ENCODE assay signal across 8 cellular contexts in the genomic region with DNA sequence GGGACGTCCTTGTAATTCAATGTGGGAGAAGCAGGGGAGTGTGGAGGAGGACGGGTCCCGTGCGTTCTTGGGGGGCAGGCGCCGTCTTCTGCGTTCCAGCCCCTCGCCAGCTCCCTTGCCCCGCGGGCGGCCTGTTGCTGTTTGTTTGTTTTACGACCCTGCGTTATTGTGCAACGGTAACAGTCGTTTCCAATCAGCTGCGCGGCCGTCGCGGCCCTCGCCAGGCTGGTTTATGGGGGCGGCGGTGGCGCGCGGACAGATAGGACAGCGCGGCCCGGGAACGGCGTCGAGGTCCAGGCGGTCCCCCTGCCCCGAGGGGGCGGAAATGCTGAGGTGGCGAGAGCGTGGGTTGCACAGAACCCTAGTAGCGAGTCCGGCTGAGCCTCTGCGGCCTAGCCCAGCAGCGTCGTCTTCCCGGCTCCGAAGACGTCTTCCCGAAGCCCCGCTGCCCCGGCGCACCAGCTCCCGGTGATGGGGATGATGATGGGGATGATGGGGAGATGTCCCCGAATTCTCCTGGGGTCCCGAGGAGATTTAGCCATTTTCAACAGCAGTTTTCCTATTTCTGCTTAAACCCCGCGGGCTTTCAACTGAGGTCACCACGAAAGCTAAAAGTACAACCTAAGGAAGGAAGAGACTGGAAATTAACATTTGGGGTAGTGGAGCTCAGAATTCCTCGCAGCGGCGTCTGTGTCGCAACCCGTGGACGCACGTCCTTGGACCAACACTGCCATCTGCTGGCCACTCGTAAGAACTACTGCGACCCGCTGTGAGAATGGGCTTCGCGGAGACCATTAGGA. TPM values are rescaled to one million over a fixed set of nuclear protein-coding genes. Genes with fewer than 3 reads are reported as not detected.
DNase-seq lines count a peak whose midpoint lies in the region; ATAC-seq, FAIRE-seq and TF ChIP-seq lines count a peak whose summit lies in the region.

No MANE protein-coding gene starts in this region.

- H3K56ac ChIP-seq in IMR-90 (ENCODE audit: extremely low read depth, insufficient read depth, low read length) = peak overlapping the region; percentile 53

- peak overlapping the region; percentile 61 for H4K91ac ChIP-seq in IMR-90 (ENCODE audit: insufficient read depth, low read depth, low read length)

- H3K14ac ChIP-seq in IMR-90 (replicated peaks; ENCODE audit: low read depth, low read length) = peak overlapping the region; percentile 70

- peak overlapping the region; percentile 76; the same call in 1 of the 2 replicates for H2AK5ac ChIP-seq in IMR-90 (ENCODE audit: low read depth, low read length)

- dilution Hi-C loops in IMR-90 (cut with HindIII; ENCODE audit: low sequenced_read_pairs, unreplicated experiment) = no loop called here

- peak overlapping the region; percentile 46 for H3K18ac ChIP-seq in IMR-90 (ENCODE audit: low read depth, low read length)

- H3K27ac ChIP-seq in IMR-90 (ENCODE audit: insufficient read depth, low read length) (peak overlapping the region; percentile 93), RWPE2 (ENCODE audit: poor library complexity, severe bottlenecking) (no peak overlapping the region), substantia nigra (ENCODE audit: low read depth, low read length, poor library complexity, severe bottlenecking) (no peak overlapping the region)

- H2AFZ ChIP-seq in IMR-90 (replicated peaks; ENCODE audit: low read length, poor library complexity) (peak overlapping the region; percentile 89), neuron (ENCODE audit: low read depth, low read length) (peak overlapping the region; percentile 93)

- peak overlapping the region; percentile 29 to 70; a peak in 2 of 4 replicates for H4K8ac ChIP-seq in IMR-90 (ENCODE audit: low read depth in 2 of 2, low read length in 2 of 2)

- TF ChIP-seq CTCF in IMR-90 (conservative IDR thresholded peaks at IDR 0.05; ENCODE audit: low read depth, low read length) (peak; percentile 91), RWPE2 (IDR thresholded peaks at IDR 0.05; ENCODE audit: poor library complexity, severe bottlenecking) (peak; percentile 82)

- H3K36me3 ChIP-seq in IMR-90 (ENCODE audit: control insufficient read depth, insufficient read depth, low read length) = peaks cover 39% of the 10 kb centered on the region
- no peaks in the 10 kb centered on the region for H3K36me3 ChIP-seq in RWPE2 (ENCODE audit: low read depth)
- H3K36me3 ChIP-seq in neuron (ENCODE audit: insufficient read depth, low read length) = no peaks in the 10 kb centered on the region

- H3K4me3 ChIP-seq in IMR-90 (ENCODE audit: insufficient read depth, low read depth, low read length) (peak overlapping the region; percentile 89), RWPE2 (ENCODE audit: severe bottlenecking) (peak overlapping the region; percentile 19), neuron (ENCODE audit: low read length) (peak overlapping the region; percentile 57)

- POLR2A ChIA-PET in IMR-90 (lab: Charles Lee; ENCODE audit: unreplicated experiment) = interaction anchor here (2.0 kb wide), 1 partner anchor 325 kb away, joined by 8 read pairs; no protein-coding TSS in a partner anchor

- H2BK5ac ChIP-seq in IMR-90 (ENCODE audit: low read depth, low read length, poor library complexity, severe bottlenecking) = peak overlapping the region; percentile 71

- DNase-seq in COLO829 (ENCODE audit: low spot score) (peak; percentile 73), IMR-90 (peak; percentile 82), RWPE2 (ENCODE audit: low spot score) (no peak), activated gamma-delta T cell treated with Interleukin-2 at 50 U/mL for 16 hours (peak; percentile 66), frontal cortex (ENCODE audit: low spot score in 2 of 2) (peak; percentile 78 to 80), substantia nigra (lab: John Stamatoyannopoulos, UW) (peak in 42 of 49 donors; percentile 8 to 77 (median 52))

- peak overlapping the region; percentile 33; the same call in 1 of the 2 replicates for H2BK20ac ChIP-seq in IMR-90 (ENCODE audit: low read depth, low read length)

- 0 out of 2 replicates have a peak, but pooled peaks have one; percentile 19 for TF ChIP-seq POLR2A in IMR-90 (IDR thresholded peaks at IDR 0.05; ENCODE audit: low read depth, low read length)

- peak overlapping the region; percentile 75 for H2BK120ac ChIP-seq in IMR-90 (ENCODE audit: low read depth, low read length)

- H3K27me3 ChIP-seq in IMR-90 (ENCODE audit: control insufficient read depth, insufficient read depth, low read length) (no peaks in the 10 kb centered on the region), RWPE2 (ENCODE audit: insufficient read depth, poor library complexity, severe bottlenecking) (peaks cover 42% of the 10 kb centered on the region), neuron (ENCODE audit: insufficient read depth, low read length) (peaks cover 49% of the 10 kb centered on the region)

- H4K5ac ChIP-seq in IMR-90 (ENCODE audit: low read depth, low read length) = 0 out of 2 replicates have a peak overlapping the region, but pooled peaks have one; percentile 11

- peak overlapping the region; percentile 94 for H3K23ac ChIP-seq in IMR-90 (ENCODE audit: low read depth, low read length)

- WGBS in IMR-90 (ENCODE audit: extremely low coverage in 2 of 2, insufficient read length in 1 of 2), 2 experiments = 0% methylated on average over 13 of the region's 67 CpGs; no CpG with 5 or more reads in 1 of the 2 experiments

- peak overlapping the region; percentile 84 for H3K9ac ChIP-seq in IMR-90 (ENCODE audit: low read depth, low read length)

- in situ Hi-C loops in IMR-90 (cut with MboI; ENCODE audit: low sequenced_read_pairs) = loop anchor here (25.0 kb wide), 1 partner anchor 1697 kb away; no protein-coding TSS in a partner anchor

- H3K4me2 ChIP-seq in IMR-90 (ENCODE audit: low read depth, low read length) = peak overlapping the region; percentile 70

- peak; percentile 44 for ATAC-seq in GM21367 (IDR thresholded peaks at IDR 0.05; ENCODE audit: unreplicated experiment)
- ATAC-seq in IMR-90 (ENCODE audit: low read depth) = peak; percentile 10; the same call in 1 of the 2 replicates
- peak; percentile 30 for ATAC-seq in RWPE2 (ENCODE audit: low read depth)

- peak; percentile 8 for FAIRE-seq in frontal cortex (lab: Jason Lieb, UNC)

- intact Hi-C loops in IMR-90 (cut with micrococcal nuclease) = loop anchor here (1.0 to 10.0 kb wide), 3 partner anchors 326 to 1579 kb away; a partner anchor contains a TSS

- H3K9me3 ChIP-seq in IMR-90 (ENCODE audit: control insufficient read depth, insufficient read depth, low read length) (no peaks in the 10 kb centered on the region), RWPE2 (ENCODE audit: severe bottlenecking) (no peaks in the 10 kb centered on the region), neuron (ENCODE audit: low read length) (peaks cover 2% of the 10 kb centered on the region)

- no peak overlapping the region for H2BK15ac ChIP-seq in IMR-90 (ENCODE audit: low read depth, low read length)

- peak overlapping the region; percentile 88 for H3K4ac ChIP-seq in IMR-90 (ENCODE audit: low read depth, low read length)

- H3K4me1 ChIP-seq in IMR-90 (ENCODE audit: control insufficient read depth, insufficient read depth, low read length) = peaks cover 2% of the 10 kb centered on the region
- no peaks in the 10 kb centered on the region for H3K4me1 ChIP-seq in RWPE2 (ENCODE audit: insufficient read depth, poor library complexity, severe bottlenecking)
- peaks cover 8% of the 10 kb centered on the region for H3K4me1 ChIP-seq in neuron (ENCODE audit: insufficient read depth, low read length)

- peak overlapping the region; percentile 80 for H2AK9ac ChIP-seq in IMR-90 (replicated peaks; ENCODE audit: low read depth, low read length, poor library complexity)

- peaks cover 9 to 51% of the 10 kb centered on the region in 2 experiments; a peak in 3 of 4 replicates for H3K79me1 ChIP-seq in IMR-90 (ENCODE audit: low read depth in 1 of 2, low read length in 2 of 2)

- peaks cover 8% of the 10 kb centered on the region for H3K9me1 ChIP-seq in IMR-90 (ENCODE audit: insufficient read depth, low read length)

- peak; percentile 91 for TF ChIP-seq RAD21 in IMR-90 (IDR thresholded peaks at IDR 0.05; ENCODE audit: low read length)

- CTCF ChIA-PET in IMR-90 (lab: Yijun Ruan, JAX) = interaction anchor here (0.6 to 3.2 kb wide), 13 partner anchors 44 to 1858 kb away, joined by 3 to 13 read pairs (median 3); no protein-coding TSS in a partner anchor

- peaks cover 77% of the 10 kb centered on the region for H4K20me1 ChIP-seq in IMR-90 (ENCODE audit: insufficient read depth, low read length)

- no TSS peak for BruUV-seq in IMR-90 (replicated peaks; lab: Mats Ljungman, UMichigan)

TF ChIP-seq in IMR-90, 13 proteins besides CTCF, POLR2A, EP300 and RAD21:
- TF ChIP-seq CEBPB (IDR thresholded peaks at IDR 0.05; ENCODE audit: low read depth, low read length) (peak; percentile 99), RFX5 (IDR thresholded peaks at IDR 0.05; ENCODE audit: low read depth, low read length) (no peak), MAZ (IDR thresholded peaks at IDR 0.05; ENCODE audit: borderline replicate concordance, low read depth, low read length) (no peak), CHD1 (IDR thresholded peaks at IDR 0.05; ENCODE audit: low read depth, low read length) (peak; percentile 77; the same call in 1 of the 2 replicates), MXI1 (IDR thresholded peaks at IDR 0.05; ENCODE audit: borderline replicate concordance, low read depth, low read length) (no peak), FOS (IDR thresholded peaks at IDR 0.05; ENCODE audit: low read depth, low read length) (no peak), SMC3 (IDR thresholded peaks at IDR 0.05; ENCODE audit: low read depth, low read length) (peak; percentile 68), RCOR1 (IDR thresholded peaks at IDR 0.05; ENCODE audit: insufficient replicate concordance, low read length) (no peak)

RNA-seq across cellular contexts. Expression of a gene that starts 4.8 kb away (rescaled TPM):
- total RNA-seq in IMR-90 (2012; rRNA removed) = 157 and 168 TPM in 2 replicates
- polyA plus RNA-seq in IMR-90 (2012; rRNA removed) = 50.0 and 60.8 TPM in 2 replicates
- 17.1 and 26.5 TPM in 2 replicates for polyA plus RNA-seq in IMR-90 (2012; cell fraction: cytosol; rRNA removed)
- polyA plus RNA-seq in IMR-90 (2012; cell fraction: nucleus; rRNA removed; ENCODE audit: low replicate concordance) = 16.4 and 107 TPM in 2 replicates
- total RNA-seq in frontal cortex = 64.0 TPM

Comparison
In these comparisons a context has a peak if more than half of its experiments do, and no peak if none do; other contexts are left out.
1. H3K4me3 ChIP-seq: peak in every context shown above with its lines; median percentile 89 in IMR-90; 57 in neuron; 19 in RWPE2.